ENCODE assay signal across 8 cellular contexts in genomic region chr3:114290911-114291901, GRCh38. TPM values are rescaled to one million over a fixed set of nuclear protein-coding genes. Genes with fewer than 3 reads are reported as not detected.
DNase-seq lines count a peak whose midpoint lies in the region; TF ChIP-seq lines count a peak whose summit lies in the region.

No MANE protein-coding gene starts in this region.

- H3K4me3 ChIP-seq in H7 (ENCODE audit: insufficient read depth, low read depth, low read length) (no peak overlapping the region), right atrium auricular region (no peak overlapping the region), skin epidermis (peak overlapping the region in 2 of 7 experiments; percentile 10 to 20)

- H3K27ac ChIP-seq in right atrium auricular region, result no peak overlapping the region
- peak overlapping the region in 14 of 21 experiments; percentile 5 to 95 (median 76) for H3K27ac ChIP-seq in skin epidermis

- peak; percentile 95 for TF ChIP-seq CTCF in GM12872 (IDR thresholded peaks at IDR 0.05; ENCODE audit: insufficient read depth, low read depth, low read length)
- TF ChIP-seq CTCF in right atrium auricular region (IDR thresholded peaks at IDR 0.05), result peak; percentile 42 to 79

- no peaks in the 10 kb centered on the region for H3K36me3 ChIP-seq in H7 (replicated peaks; ENCODE audit: control insufficient read depth, insufficient read depth, low read length)
- no peaks in the 10 kb centered on the region for H3K36me3 ChIP-seq in right atrium auricular region

- H3K9me3 ChIP-seq in right atrium auricular region, result no peaks in the 10 kb centered on the region

- H3K27me3 ChIP-seq in H7 (ENCODE audit: control insufficient read depth, insufficient read depth, low read length) (no peaks in the 10 kb centered on the region), right atrium auricular region (no peaks in the 10 kb centered on the region)

- H3K4me1 ChIP-seq in right atrium auricular region, result peaks cover 0 to 8% of the 10 kb centered on the region in 2 donors

- peak; percentile 91 for DNase-seq in H7
- DNase-seq in Kasumi-1 (lab: John Stamatoyannopoulos, UW), result peak; percentile 53 to 68
- DNase-seq in SKM-1 (lab: John Stamatoyannopoulos, UW; ENCODE audit: unreplicated experiment), result peak; percentile 14
- DNase-seq in activated naive CD4-positive, alpha-beta T cell treated with anti-CD3 and anti-CD28 coated beads, Interleukin-2, amount 50 U/mL, for 16 hours, result peak; percentile 82
- no peak for DNase-seq in right atrium auricular region (ENCODE audit: low spot score)
- no peak for DNase-seq in DMS79 treated with DMSO at 0.1 percent for 48 hours (lab: John Stamatoyannopoulos, UW)

RNA-seq across cellular contexts. Expression of gene TIGIT, which starts 2.6 kb away (rescaled TPM):
- not detected in 2 replicates for total RNA-seq in H7 (2014; rRNA removed; shearing (Covaris generic))
- total RNA-seq in right atrium auricular region, result under 1 TPM in 1 of 2 donors, not detected in 1; 0.67 TPM

RNA-seq across cellular contexts. Expression of gene ZNF80, which starts 53.8 kb away (rescaled TPM):
- not detected in 2 replicates for total RNA-seq in H7 (2014; rRNA removed; shearing (Covaris generic))
- not detected for total RNA-seq in right atrium auricular region

Comparison
In these comparisons a context has a peak if more than half of its experiments do, and no peak if none do; other contexts are left out.
1. DNase-seq: peak in H7 (single experiment), Kasumi-1 (2 of 2), SKM-1 (single experiment) and activated naive CD4-positive, alpha-beta T cell treated with anti-CD3 and anti-CD28 coated beads, Interleukin-2, amount 50 U/mL, for 16 hours (single experiment); none in right atrium auricular region (single experiment) and DMS79 treated with DMSO at 0.1 percent for 48 hours (single experiment).
2. H3K27ac ChIP-seq: peak in skin epidermis (14 of 21); none in right atrium auricular region (0 of 2).